13 cellular contexts compared by ENCODE assay signal in the genomic region with DNA sequence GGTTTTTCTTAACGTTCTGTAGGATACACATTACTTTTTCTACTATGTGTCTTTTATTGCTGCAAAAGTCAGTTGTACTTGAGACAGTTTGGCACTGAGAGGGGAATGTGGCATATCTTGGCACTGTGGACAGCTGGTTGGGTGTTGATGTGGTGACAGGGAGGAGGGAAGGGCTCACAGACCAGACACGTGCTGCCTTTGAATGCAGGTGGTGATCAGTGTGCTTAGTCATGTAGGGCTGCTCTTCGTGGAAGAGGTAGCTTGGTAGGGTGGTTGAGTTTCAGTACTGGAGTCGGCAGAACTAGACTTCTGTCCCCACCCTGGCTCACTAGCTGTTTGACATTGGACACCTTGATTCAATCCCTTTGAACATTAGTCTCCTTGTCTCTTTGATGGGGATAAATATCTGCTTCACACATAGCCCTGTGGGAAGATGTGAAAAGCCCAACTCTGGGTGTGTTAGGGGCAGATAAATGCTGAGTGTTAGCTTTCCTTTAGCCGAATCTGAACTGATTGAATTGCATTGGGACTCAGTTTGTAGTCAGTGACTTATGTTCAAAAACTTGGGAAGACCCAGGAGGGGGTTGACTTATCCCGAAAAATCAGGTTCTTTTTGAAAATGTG.
A peak's percentile ranks its signal among the peaks of the same experiment; 100 is the strongest.
DNase-seq lines count a peak whose midpoint lies in the region; ATAC-seq and TF ChIP-seq lines count a peak whose summit lies in the region.
"Had no signal": no experiment of that assay in that cellular context is flagged by ENCODE, and none has a peak within 500 bp of the region (broad histone marks: within the 10 kb centered on the region; RNA-seq: fewer than 3 reads in every experiment).

No MANE protein-coding gene starts in this region.

- no peaks in the 10 kb centered on the region for H3K9me3 ChIP-seq in OCI-LY3 (ENCODE audit: insufficient read depth, low read length)
- no peaks in the 10 kb centered on the region for H3K9me3 ChIP-seq in right cardiac atrium (ENCODE audit: control insufficient read depth, low read length)

- peak overlapping the region; percentile 48 for H3K4me2 ChIP-seq in OCI-LY3 (ENCODE audit: low read length)

- 67% methylated on average over 6 of the region's 6 CpGs for WGBS in right cardiac atrium
- WGBS in lower leg skin, 2 donors: 71 to 72% methylated on average over 6 of the region's 6 CpGs

- intact Hi-C loops in right cardiac atrium (cut with DNase I) (no loop called here), lower leg skin (cut with DNase I; ENCODE audit: low total_unique reads) (no loop called here)

- H3K27ac ChIP-seq in OCI-LY3 (ENCODE audit: low read length) (no peak overlapping the region), right cardiac atrium (ENCODE audit: low read length) (no peak overlapping the region)
- H3K27ac ChIP-seq: GM23248 had no signal

- no peak overlapping the region for H2AFZ ChIP-seq in OCI-LY3 (ENCODE audit: low read depth, low read length)
- H2AFZ ChIP-seq: GM23248 had no signal

- no peaks in the 10 kb centered on the region for H4K20me1 ChIP-seq in OCI-LY3 (ENCODE audit: insufficient read depth, low read length)

- H3K27me3 ChIP-seq in OCI-LY3 (ENCODE audit: low read depth, low read length) (no peaks in the 10 kb centered on the region), right cardiac atrium (ENCODE audit: control insufficient read depth, insufficient read depth) (no peaks in the 10 kb centered on the region)

- peak; percentile 57 for ATAC-seq in GM21515 (IDR thresholded peaks at IDR 0.05; ENCODE audit: unreplicated experiment)
- ATAC-seq in right cardiac atrium: peak; percentile 88 to 90
- ATAC-seq in GM18519 (IDR thresholded peaks at IDR 0.05; ENCODE audit: low FRiP score, unreplicated experiment): no peak

- H3K4me3 ChIP-seq in OCI-LY3 (ENCODE audit: low read length) (no peak overlapping the region; the same call in 1 of the 2 replicates), right cardiac atrium (ENCODE audit: low read length) (no peak overlapping the region), lower leg skin (ENCODE audit: low read depth, poor library complexity, severe bottlenecking) (no peak overlapping the region)
- H3K4me3 ChIP-seq: GM23248 had no signal

- DNase-seq in Caki2 (ENCODE audit: low read depth): peak; percentile 47
- peak in 1 of 3 donors; percentile 63 for DNase-seq in right cardiac atrium
- no peak for DNase-seq in NK-92 (lab: John Stamatoyannopoulos, UW; ENCODE audit: unreplicated experiment)
- no peak for DNase-seq in activated effector memory CD4-positive, alpha-beta T cell treated with Interleukin-2 at 50 U/mL for 16 hours
- DNase-seq in lower leg skin (ENCODE audit: low spot score in 2 of 2): no peak
- DNase-seq: cerebellar nuclear complex; GM23248; naive B cell; stimulated activated CD4-positive, alpha-beta T cell treated with anti-CD3 and anti-CD28 coated beads, Interleukin-2, amount 100 ng/mL, for 24 hours; substantia nigra had no signal

- no peak for TF ChIP-seq POLR2A in lower leg skin (IDR thresholded peaks at IDR 0.05)

- in situ Hi-C loops in Caki2 (cut with HindIII; ENCODE audit: low pct_unique_long_range_greater_than_20kb, low sequenced_read_pairs): no loop called here

- H3K4me1 ChIP-seq in OCI-LY3 (ENCODE audit: low read length) (peaks cover 24% of the 10 kb centered on the region), right cardiac atrium (ENCODE audit: control insufficient read depth, insufficient read depth, low read length) (peaks cover 7% of the 10 kb centered on the region)

- no peak for TF ChIP-seq CTCF in OCI-LY3 (IDR thresholded peaks at IDR 0.05; ENCODE audit: low read depth, low read length)
- TF ChIP-seq CTCF in lower leg skin (IDR thresholded peaks at IDR 0.05): no peak

- no peaks in the 10 kb centered on the region for H3K36me3 ChIP-seq in OCI-LY3 (replicated peaks; ENCODE audit: low read depth, low read length)

- H3K9ac ChIP-seq in OCI-LY3 (ENCODE audit: low read length): no peak overlapping the region
- H3K9ac ChIP-seq: GM23248 had no signal

- H3K79me2 ChIP-seq in OCI-LY3 (ENCODE audit: low read length): peaks cover 10% of the 10 kb centered on the region
